ENCODE assay signal across 23 cellular contexts in genomic region chr2:39898934-39899333, GRCh38.
"Had no signal": no experiment of that assay in that cellular context is flagged by ENCODE, and none has a peak within 500 bp of the region (broad histone marks: within the 10 kb centered on the region; RNA-seq: fewer than 3 reads in every experiment).

No MANE protein-coding gene starts in this region.

- H3K4me3 ChIP-seq: K562, SJCRH30 had no signal

- H3K4me3 Mint-ChIP-seq: IgD-negative memory B cell had no signal

- ATAC-seq: K562, Panc1, Right ventricle myocardium inferior, SK-N-SH treated with all-trans-retinoic acid at 6 μM for 48 hours had no signal

- DNase-seq: Kasumi-1, MM.1S, MV-4-11, NCI-H1048, NCI-H1105, NCI-H1417, NCI-H1436 treated with DMSO at 0.1 percent for 48 hours, NCI-H1694, NCI-H187 treated with DMSO at 0.1 percent for 48 hours, NCI-H2029 treated with DMSO at 0.1 percent for 48 hours, NCI-H2171 treated with DMSO at 0.1 percent for 48 hours, NCI-H524 treated with DMSO at 0.1 percent for 48 hours, NCI-H69, NCI-H774, SHP77 treated with DMSO at 0.1 percent for 48 hours, SJCRH30 had no signal

- H3K4me2 ChIP-seq: KMS-11 had no signal

- H3K9ac ChIP-seq: KMS-11 had no signal

- H3K36me3 ChIP-seq: SJCRH30 had no signal

- H3K9me3 ChIP-seq: SJCRH30 had no signal

- H3K36me3 Mint-ChIP-seq: IgD-negative memory B cell had no signal

- H3K4me1 ChIP-seq: SJCRH30 had no signal

- H3K27me3 ChIP-seq: SJCRH30 had no signal

- H3K4me1 Mint-ChIP-seq: IgD-negative memory B cell had no signal

- H3K27ac ChIP-seq: KMS-11, RWPE1, SJCRH30 had no signal
